Comparison of ENCODE assay signal across 1 cellular context in the genomic region with DNA sequence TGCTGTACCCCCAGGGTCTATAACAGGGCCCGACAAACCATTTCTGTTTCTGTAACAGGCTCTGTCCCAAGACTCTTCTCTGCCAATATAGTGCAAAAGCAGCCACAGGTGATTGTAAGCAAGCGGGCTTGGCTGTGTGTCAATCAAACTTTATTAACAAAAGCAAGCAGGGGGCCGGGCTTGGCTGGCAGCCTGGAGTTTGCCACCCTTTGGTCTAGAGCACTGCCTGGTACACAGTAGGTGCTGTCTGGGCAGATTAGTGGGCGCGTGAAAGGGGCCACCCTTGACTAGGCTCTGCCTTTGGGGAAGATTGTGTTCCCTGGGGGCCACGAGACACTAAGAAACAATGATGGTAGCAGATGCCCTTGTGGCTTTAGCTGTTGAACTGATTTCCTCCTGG.
A peak's percentile ranks its signal among the peaks of the same experiment; 100 is the strongest.
TF ChIP-seq lines count a peak whose summit lies in the region.

No MANE protein-coding gene starts in this region.

TF ChIP-seq in K562, 482 proteins besides CTCF, POLR2A, EP300 and RAD21 (continued from another document):
- TF ChIP-seq, protein P1, sequence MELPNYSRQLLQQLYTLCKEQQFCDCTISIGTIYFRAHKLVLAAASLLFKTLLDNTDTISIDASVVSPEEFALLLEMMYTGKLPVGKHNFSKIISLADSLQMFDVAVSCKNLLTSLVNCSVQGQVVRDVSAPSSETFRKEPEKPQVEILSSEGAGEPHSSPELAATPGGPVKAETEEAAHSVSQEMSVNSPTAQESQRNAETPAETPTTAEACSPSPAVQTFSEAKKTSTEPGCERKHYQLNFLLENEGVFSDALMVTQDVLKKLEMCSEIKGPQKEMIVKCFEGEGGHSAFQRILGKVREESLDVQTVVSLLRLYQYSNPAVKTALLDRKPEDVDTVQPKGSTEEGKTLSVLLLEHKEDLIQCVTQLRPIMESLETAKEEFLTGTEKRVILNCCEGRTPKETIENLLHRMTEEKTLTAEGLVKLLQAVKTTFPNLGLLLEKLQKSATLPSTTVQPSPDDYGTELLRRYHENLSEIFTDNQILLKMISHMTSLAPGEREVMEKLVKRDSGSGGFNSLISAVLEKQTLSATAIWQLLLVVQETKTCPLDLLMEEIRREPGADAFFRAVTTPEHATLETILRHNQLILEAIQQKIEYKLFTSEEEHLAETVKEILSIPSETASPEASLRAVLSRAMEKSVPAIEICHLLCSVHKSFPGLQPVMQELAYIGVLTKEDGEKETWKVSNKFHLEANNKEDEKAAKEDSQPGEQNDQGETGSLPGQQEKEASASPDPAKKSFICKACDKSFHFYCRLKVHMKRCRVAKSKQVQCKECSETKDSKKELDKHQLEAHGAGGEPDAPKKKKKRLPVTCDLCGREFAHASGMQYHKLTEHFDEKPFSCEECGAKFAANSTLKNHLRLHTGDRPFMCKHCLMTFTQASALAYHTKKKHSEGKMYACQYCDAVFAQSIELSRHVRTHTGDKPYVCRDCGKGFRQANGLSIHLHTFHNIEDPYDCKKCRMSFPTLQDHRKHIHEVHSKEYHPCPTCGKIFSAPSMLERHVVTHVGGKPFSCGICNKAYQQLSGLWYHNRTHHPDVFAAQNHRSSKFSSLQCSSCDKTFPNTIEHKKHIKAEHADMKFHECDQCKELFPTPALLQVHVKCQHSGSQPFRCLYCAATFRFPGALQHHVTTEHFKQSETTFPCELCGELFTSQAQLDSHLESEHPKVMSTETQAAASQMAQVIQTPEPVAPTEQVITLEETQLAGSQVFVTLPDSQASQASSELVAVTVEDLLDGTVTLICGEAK (IDR thresholded peaks at IDR 0.05): peak; percentile 86
- TF ChIP-seq, protein P1 (CRISPR knock-in tag; IDR thresholded peaks at IDR 0.05): peak; percentile 64; the same call in 1 of the 2 replicates
- TF ChIP-seq PML (IDR thresholded peaks at IDR 0.05; ENCODE audit: low read length) (no peak), SRSF3 (IDR thresholded peaks at IDR 0.05; ENCODE audit: insufficient read depth, low read length) (no peak), ZNF717 (CRISPR knock-in tag; IDR thresholded peaks at IDR 0.05) (no peak), ZZZ3 (IDR thresholded peaks at IDR 0.05) (no peak)
- TF ChIP-seq, protein P2, sequence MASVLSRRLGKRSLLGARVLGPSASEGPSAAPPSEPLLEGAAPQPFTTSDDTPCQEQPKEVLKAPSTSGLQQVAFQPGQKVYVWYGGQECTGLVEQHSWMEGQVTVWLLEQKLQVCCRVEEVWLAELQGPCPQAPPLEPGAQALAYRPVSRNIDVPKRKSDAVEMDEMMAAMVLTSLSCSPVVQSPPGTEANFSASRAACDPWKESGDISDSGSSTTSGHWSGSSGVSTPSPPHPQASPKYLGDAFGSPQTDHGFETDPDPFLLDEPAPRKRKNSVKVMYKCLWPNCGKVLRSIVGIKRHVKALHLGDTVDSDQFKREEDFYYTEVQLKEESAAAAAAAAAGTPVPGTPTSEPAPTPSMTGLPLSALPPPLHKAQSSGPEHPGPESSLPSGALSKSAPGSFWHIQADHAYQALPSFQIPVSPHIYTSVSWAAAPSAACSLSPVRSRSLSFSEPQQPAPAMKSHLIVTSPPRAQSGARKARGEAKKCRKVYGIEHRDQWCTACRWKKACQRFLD (CRISPR knock-in tag; IDR thresholded peaks at IDR 0.05): no peak
- TF ChIP-seq, protein P3, sequence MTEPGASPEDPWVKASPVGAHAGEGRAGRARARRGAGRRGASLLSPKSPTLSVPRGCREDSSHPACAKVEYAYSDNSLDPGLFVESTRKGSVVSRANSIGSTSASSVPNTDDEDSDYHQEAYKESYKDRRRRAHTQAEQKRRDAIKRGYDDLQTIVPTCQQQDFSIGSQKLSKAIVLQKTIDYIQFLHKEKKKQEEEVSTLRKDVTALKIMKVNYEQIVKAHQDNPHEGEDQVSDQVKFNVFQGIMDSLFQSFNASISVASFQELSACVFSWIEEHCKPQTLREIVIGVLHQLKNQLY (CRISPR knock-in tag; conservative IDR thresholded peaks at IDR 0.05): no peak
- TF ChIP-seq, protein P4, sequence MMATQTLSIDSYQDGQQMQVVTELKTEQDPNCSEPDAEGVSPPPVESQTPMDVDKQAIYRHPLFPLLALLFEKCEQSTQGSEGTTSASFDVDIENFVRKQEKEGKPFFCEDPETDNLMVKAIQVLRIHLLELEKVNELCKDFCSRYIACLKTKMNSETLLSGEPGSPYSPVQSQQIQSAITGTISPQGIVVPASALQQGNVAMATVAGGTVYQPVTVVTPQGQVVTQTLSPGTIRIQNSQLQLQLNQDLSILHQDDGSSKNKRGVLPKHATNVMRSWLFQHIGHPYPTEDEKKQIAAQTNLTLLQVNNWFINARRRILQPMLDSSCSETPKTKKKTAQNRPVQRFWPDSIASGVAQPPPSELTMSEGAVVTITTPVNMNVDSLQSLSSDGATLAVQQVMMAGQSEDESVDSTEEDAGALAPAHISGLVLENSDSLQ (IDR thresholded peaks at IDR 0.05): peak; percentile 46; the same call in 1 of the 2 replicates
